ENCODE assay signal across 10 cellular contexts in the genomic region with DNA sequence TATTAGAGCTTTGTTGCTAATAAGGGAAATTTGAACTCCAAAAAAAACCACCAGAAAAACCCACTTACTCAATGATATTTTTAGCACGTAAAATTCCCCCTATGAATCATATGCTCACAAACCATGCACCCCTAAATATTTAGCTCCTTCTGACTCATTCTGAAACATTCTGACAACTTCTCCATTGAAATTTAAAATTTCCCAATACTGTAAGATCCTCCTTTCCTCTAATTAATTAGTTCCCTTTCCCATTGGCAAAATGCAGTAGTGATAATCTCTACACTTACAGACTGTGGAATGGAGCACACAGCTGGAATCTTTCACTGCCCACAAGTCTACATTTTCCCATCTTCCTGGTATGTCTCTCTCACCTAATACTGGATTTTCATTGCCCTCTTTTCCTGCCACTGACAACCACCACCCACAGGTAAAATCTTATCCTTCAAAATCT.
DNase-seq lines count a peak whose midpoint lies in the region; ATAC-seq, FAIRE-seq and TF ChIP-seq lines count a peak whose summit lies in the region.
"Had no signal": no experiment of that assay in that cellular context is flagged by ENCODE, and none has a peak within 500 bp of the region (broad histone marks: within the 10 kb centered on the region; RNA-seq: fewer than 3 reads in every experiment).

No MANE protein-coding gene starts in this region.

- POLR2A ChIA-PET in Caco-2 (lab: Charles Lee) = no interaction called here

- TF ChIP-seq CTCF in progenitor cell of endocrine pancreas (IDR thresholded peaks at IDR 0.05; ENCODE audit: unreplicated experiment) (no peak), Caco-2 (IDR thresholded peaks at IDR 0.05; ENCODE audit: insufficient read depth in 1 of 2, low read depth in 1 of 2, low read length in 1 of 2, severe bottlenecking in 1 of 2, unreplicated experiment in 1 of 2) (no peak)

- no peak overlapping the region for H3K27ac ChIP-seq in aorta (ENCODE audit: low read depth in 1 of 2, low read length in 2 of 2)

- H3K4me3 Mint-ChIP-seq in activated T-helper 2 cell treated with anti-CD3 and anti-CD28 coated beads, Interferon-gamma antibody, Interleukin-2, Interleukin-4, amounts not matched to agents 10 μg/mL and 5 μg/mL and 100 μg/mL, durations not matched to agents 14 hours and 24 hours and 36 hours (ENCODE audit: low read depth) = no peak overlapping the region
- no peak overlapping the region for H3K4me3 Mint-ChIP-seq in progenitor cell of endocrine pancreas (ENCODE audit: low read depth)
- no peak overlapping the region for H3K4me3 Mint-ChIP-seq in Caco-2 (ENCODE audit: unreplicated experiment)

- CTCF ChIA-PET in Caco-2 (lab: Charles Lee) = no interaction called here

- peaks cover 48% of the 10 kb centered on the region for H3K4me1 Mint-ChIP-seq in activated T-helper 2 cell treated with anti-CD3 and anti-CD28 coated beads, Interferon-gamma antibody, Interleukin-2, Interleukin-4, amounts not matched to agents 10 μg/mL and 5 μg/mL and 100 μg/mL, durations not matched to agents 14 hours and 24 hours and 36 hours (ENCODE audit: low read depth)
- peaks cover 2% of the 10 kb centered on the region for H3K4me1 Mint-ChIP-seq in progenitor cell of endocrine pancreas (ENCODE audit: low read depth)
- H3K4me1 Mint-ChIP-seq in Caco-2 (ENCODE audit: low read depth, unreplicated experiment) = no peaks in the 10 kb centered on the region

- DNase-seq in GM12891 (ENCODE audit: insufficient read length, low spot score) = no peak
- DNase-seq in activated T-helper 2 cell treated with anti-CD3 and anti-CD28 coated beads, Interferon-gamma antibody, Interleukin-2, Interleukin-4, amounts not matched to agents 10 μg/mL and 5 μg/mL and 100 μg/mL, durations not matched to agents 14 hours and 24 hours and 36 hours (ENCODE audit: low spot score) = no peak
- DNase-seq in progenitor cell of endocrine pancreas (ENCODE audit: low spot score, unreplicated experiment) = no peak
- no peak for DNase-seq in aorta
- DNase-seq in Caco-2 = no peak
- no peak for DNase-seq in NCI-H82 (lab: John Stamatoyannopoulos, UW)
- DNase-seq: NCI-H1105 had no signal

- 61 to 64% methylated on average over 1 of the region's 1 CpG for WGBS in aorta, 2 donors

- no TSS peak for BruUV-seq in Caco-2 (replicated peaks; lab: Mats Ljungman, UMichigan)

- H3K36me3 ChIP-seq in aorta (ENCODE audit: control insufficient read depth in 1 of 2, insufficient read depth in 2 of 2, low read length in 1 of 2) (no peaks in the 10 kb centered on the region), Caco-2 (ENCODE audit: control insufficient read depth, insufficient read depth, low read length) (no peaks in the 10 kb centered on the region)
- H3K36me3 ChIP-seq: HAP-1 had no signal

- intact Hi-C loops in activated T-helper 2 cell treated with anti-CD3 and anti-CD28 coated beads, Interferon-gamma antibody, Interleukin-2, Interleukin-4, amounts not matched to agents 10 μg/mL and 5 μg/mL and 100 μg/mL, durations not matched to agents 14 hours and 24 hours and 36 hours (cut with micrococcal nuclease) = loop anchor here (2.0 to 10.0 kb wide), 3 partner anchors 34 to 896 kb away; partner anchors contain the start of gene ACVR2A
- intact Hi-C loops in aorta (cut with DNase I) = no loop called here
- intact Hi-C loops in Caco-2 (cut with micrococcal nuclease; ENCODE audit: unreplicated experiment) = no loop called here

- H3K4me1 ChIP-seq in aorta (ENCODE audit: control insufficient read depth in 1 of 2, insufficient read depth in 2 of 2, low read length in 2 of 2) (no peaks in the 10 kb centered on the region), Caco-2 (no peaks in the 10 kb centered on the region)
- H3K4me1 ChIP-seq: HAP-1 had no signal

- peaks cover 0 to 1% of the 10 kb centered on the region in 2 donors for H3K27me3 ChIP-seq in aorta (ENCODE audit: control insufficient read depth in 1 of 2, insufficient read depth in 2 of 2, low read length in 1 of 2)
- no peaks in the 10 kb centered on the region for H3K27me3 ChIP-seq in Caco-2 (replicated peaks; ENCODE audit: control insufficient read depth, insufficient read depth, low read length)

- H3K36me3 Mint-ChIP-seq in activated T-helper 2 cell treated with anti-CD3 and anti-CD28 coated beads, Interferon-gamma antibody, Interleukin-2, Interleukin-4, amounts not matched to agents 10 μg/mL and 5 μg/mL and 100 μg/mL, durations not matched to agents 14 hours and 24 hours and 36 hours (ENCODE audit: low read depth) = no peaks in the 10 kb centered on the region
- H3K36me3 Mint-ChIP-seq in progenitor cell of endocrine pancreas (ENCODE audit: insufficient read depth) (no peaks in the 10 kb centered on the region), Caco-2 (ENCODE audit: insufficient read depth, unreplicated experiment) (no peaks in the 10 kb centered on the region)

- peak overlapping the region; percentile 14 for H3K27ac Mint-ChIP-seq in activated T-helper 2 cell treated with anti-CD3 and anti-CD28 coated beads, Interferon-gamma antibody, Interleukin-2, Interleukin-4, amounts not matched to agents 10 μg/mL and 5 μg/mL and 100 μg/mL, durations not matched to agents 14 hours and 24 hours and 36 hours
- no peak overlapping the region for H3K27ac Mint-ChIP-seq in progenitor cell of endocrine pancreas
- no peak overlapping the region for H3K27ac Mint-ChIP-seq in Caco-2 (ENCODE audit: unreplicated experiment)

- H3K9me3 ChIP-seq in aorta (ENCODE audit: control insufficient read depth, low read length) (no peaks in the 10 kb centered on the region), Caco-2 (no peaks in the 10 kb centered on the region)

- TF ChIP-seq POLR2A in GM12891 (IDR thresholded peaks at IDR 0.05; ENCODE audit: low read depth, low read length) = no peak

- peak; percentile 52 for FAIRE-seq in GM12891 (lab: Jason Lieb, UNC)

- H3K4me3 ChIP-seq in aorta (ENCODE audit: low read length in 2 of 2) = no peak overlapping the region
- no peak overlapping the region for H3K4me3 ChIP-seq in Caco-2 (ENCODE audit: low read depth, low read length)
- H3K4me3 ChIP-seq: HAP-1 had no signal

- ATAC-seq in GM19351 (IDR thresholded peaks at IDR 0.05; ENCODE audit: unreplicated experiment) (peak; percentile 60), HG03066 (IDR thresholded peaks at IDR 0.05; ENCODE audit: low read depth, unreplicated experiment) (peak; percentile 52), aorta (ENCODE audit: low FRiP score) (no peak)

- peaks cover 6% of the 10 kb centered on the region for H3K9me3 Mint-ChIP-seq in activated T-helper 2 cell treated with anti-CD3 and anti-CD28 coated beads, Interferon-gamma antibody, Interleukin-2, Interleukin-4, amounts not matched to agents 10 μg/mL and 5 μg/mL and 100 μg/mL, durations not matched to agents 14 hours and 24 hours and 36 hours
- H3K9me3 Mint-ChIP-seq in progenitor cell of endocrine pancreas (ENCODE audit: low read depth) (no peaks in the 10 kb centered on the region), Caco-2 (ENCODE audit: unreplicated experiment) (no peaks in the 10 kb centered on the region)

- H3K27me3 Mint-ChIP-seq in activated T-helper 2 cell treated with anti-CD3 and anti-CD28 coated beads, Interferon-gamma antibody, Interleukin-2, Interleukin-4, amounts not matched to agents 10 μg/mL and 5 μg/mL and 100 μg/mL, durations not matched to agents 14 hours and 24 hours and 36 hours (ENCODE audit: low read depth) = no peaks in the 10 kb centered on the region
- H3K27me3 Mint-ChIP-seq in progenitor cell of endocrine pancreas (peaks cover 6% of the 10 kb centered on the region), Caco-2 (ENCODE audit: insufficient read depth, unreplicated experiment) (no peaks in the 10 kb centered on the region)

TF ChIP-seq in GM12891, 5 proteins besides CTCF, POLR2A, EP300 and RAD21:
- no peak for TF ChIP-seq PAX5 (IDR thresholded peaks at IDR 0.05; ENCODE audit: insufficient read depth, low read length, severe bottlenecking)
- no peak for TF ChIP-seq POU2F2 (IDR thresholded peaks at IDR 0.05; ENCODE audit: low read depth, low read length)
- no peak for TF ChIP-seq TAF1 (IDR thresholded peaks at IDR 0.05; ENCODE audit: low read depth, low read length)
- TF ChIP-seq SPI1 (IDR thresholded peaks at IDR 0.05; ENCODE audit: low read depth, low read length) = no peak
- TF ChIP-seq POLR2AphosphoS5 (IDR thresholded peaks at IDR 0.05; ENCODE audit: low read depth, low read length) = no peak
